In the genomic region with DNA sequence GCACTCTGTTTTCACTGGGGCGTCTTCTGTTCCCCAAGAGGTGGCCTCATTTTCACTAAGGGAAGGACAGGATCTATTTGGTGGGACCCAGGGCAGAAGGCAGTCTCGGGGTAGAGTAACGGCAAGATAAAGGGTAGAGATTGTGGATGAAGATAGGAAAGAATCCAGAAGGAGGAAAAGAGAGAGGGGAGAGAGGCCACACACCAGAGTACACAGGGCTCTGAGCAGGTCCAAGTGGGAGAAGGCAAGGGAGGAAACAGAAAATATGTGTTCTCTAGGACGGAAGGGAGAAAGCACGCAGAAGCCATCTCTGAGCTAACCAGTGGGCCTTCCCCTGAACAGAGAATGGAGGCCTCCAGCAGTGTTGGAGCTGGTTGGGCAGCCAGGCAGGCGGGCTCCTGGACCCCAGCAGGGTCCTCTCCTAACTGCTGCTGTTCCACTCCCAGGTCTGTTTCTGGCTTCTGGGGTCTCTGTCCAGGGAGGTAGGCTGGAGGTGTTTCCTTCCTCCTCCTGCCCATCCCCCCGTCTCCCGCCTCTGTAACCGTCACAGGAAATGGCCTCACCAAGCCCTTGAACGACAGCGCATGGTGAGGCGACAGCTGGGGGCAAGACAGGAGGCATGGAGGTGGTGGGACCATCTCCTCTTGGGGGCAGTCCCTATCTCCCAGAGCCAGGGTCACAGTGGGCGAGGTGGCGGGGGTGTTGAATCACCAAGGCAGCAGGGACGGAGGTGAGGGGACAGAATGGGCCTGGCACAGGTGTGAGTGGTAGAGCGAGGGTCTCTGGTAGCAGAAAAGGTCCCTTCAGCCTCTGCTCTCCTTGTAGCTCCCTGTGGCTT, we compare ENCODE assay signal across 8 cellular contexts.
A peak's percentile ranks its signal among the peaks of the same experiment; 100 is the strongest.
DNase-seq lines count a peak whose midpoint lies in the region; ATAC-seq, FAIRE-seq and TF ChIP-seq lines count a peak whose summit lies in the region.

No MANE protein-coding gene starts in this region.

- FAIRE-seq in RCC 7860 (lab: Jason Lieb, UNC) = no peak

- ATAC-seq in GM21528 (IDR thresholded peaks at IDR 0.05; ENCODE audit: low FRiP score, unreplicated experiment) = no peak
- ATAC-seq in GM19035 (IDR thresholded peaks at IDR 0.05; ENCODE audit: unreplicated experiment) = no peak

- H3K27me3 ChIP-seq in GM06990 (replicated peaks; ENCODE audit: control insufficient read depth, insufficient read depth, low read length) (no peaks in the 10 kb centered on the region), rectal smooth muscle tissue (ENCODE audit: control insufficient read depth, insufficient read depth, low read length) (no peaks in the 10 kb centered on the region)

- DNase-seq in GM06990 (ENCODE audit: extremely low read depth, insufficient read length) (peak; percentile 76), NAMALWA (ENCODE audit: low spot score) (peak; percentile 70), activated T-helper 1 cell treated with Interleukin-2 at 50 U/mL for 16 hours (ENCODE audit: low read depth) (peak; percentile 33), RCC 7860 (ENCODE audit: low spot score) (no peak), ecto neural progenitor cell (ENCODE audit: low spot score) (no peak)

- H3K9ac ChIP-seq in rectal smooth muscle tissue (ENCODE audit: low read length) = peak overlapping the region; percentile 59

- peak overlapping the region; percentile 69 for H3K4me3 ChIP-seq in GM06990 (replicated peaks; ENCODE audit: low read depth, low read length)
- peak overlapping the region; percentile 64 for H3K4me3 ChIP-seq in rectal smooth muscle tissue (ENCODE audit: low read length)

- H3K27ac ChIP-seq in rectal smooth muscle tissue (ENCODE audit: low read depth, low read length) = no peak overlapping the region

- H3K36me3 ChIP-seq in GM06990 (ENCODE audit: control insufficient read depth, insufficient read depth, low read length) = peaks cover 17% of the 10 kb centered on the region
- H3K36me3 ChIP-seq in rectal smooth muscle tissue (ENCODE audit: control insufficient read depth, insufficient read depth, low read length) = no peaks in the 10 kb centered on the region

- no peak for TF ChIP-seq CTCF in GM06990 (IDR thresholded peaks at IDR 0.05; ENCODE audit: insufficient read depth, low read length, poor library complexity, severe bottlenecking)

- no peaks in the 10 kb centered on the region for H3K4me1 ChIP-seq in rectal smooth muscle tissue (ENCODE audit: control insufficient read depth, insufficient read depth, low read length)

Comparison
In these comparisons a context has a peak if more than half of its experiments do, and no peak if none do; other contexts are left out.
1. DNase-seq: peak in GM06990 (single experiment), NAMALWA (single experiment) and activated T-helper 1 cell treated with Interleukin-2 at 50 U/mL for 16 hours (single experiment); none in RCC 7860 (single experiment) and ecto neural progenitor cell (single experiment).